Comparison of ENCODE assay signal across 16 cellular contexts in the genomic region with DNA sequence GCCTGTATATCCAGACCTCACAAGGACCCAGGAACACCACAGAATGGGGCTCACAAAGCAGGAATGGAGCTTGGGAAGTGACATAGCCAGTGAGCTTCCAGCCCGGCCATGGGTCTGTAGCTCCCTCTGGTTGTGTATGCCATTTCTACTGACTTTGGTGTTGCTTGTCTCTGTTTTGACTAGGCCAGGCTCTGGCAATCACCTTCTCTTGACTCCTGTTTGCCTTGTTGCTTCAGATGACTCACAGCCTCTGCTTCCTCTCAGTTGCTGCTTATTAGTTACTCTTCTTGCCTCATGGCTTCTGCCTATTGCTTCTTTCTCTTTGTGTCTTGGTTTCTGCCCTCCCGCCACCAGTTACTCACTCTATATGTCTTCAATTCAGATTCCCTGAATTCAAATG. TPM values are rescaled to one million over a fixed set of nuclear protein-coding genes. Genes with fewer than 3 reads are reported as not detected.
DNase-seq lines count a peak whose midpoint lies in the region; ATAC-seq, FAIRE-seq and TF ChIP-seq lines count a peak whose summit lies in the region.
"Had no signal": no experiment of that assay in that cellular context is flagged by ENCODE, and none has a peak within 500 bp of the region (broad histone marks: within the 10 kb centered on the region; RNA-seq: fewer than 3 reads in every experiment).

No MANE protein-coding gene starts in this region.

- H3K27ac Mint-ChIP-seq in activated CD8-positive, alpha-beta T cell treated with anti-CD3 and anti-CD28 coated beads for 36 hours: no peak overlapping the region
- no peak overlapping the region for H3K27ac Mint-ChIP-seq in activated CD8-positive, alpha-beta T cell treated with anti-CD3 and anti-CD28 coated beads, Interleukin-2, amount 10 ng/mL, durations not matched to agents 7 days and 5 days
- H3K27ac Mint-ChIP-seq: memory B cell had no signal

- peak; percentile 5 for DNase-seq in activated CD8-positive, alpha-beta T cell treated with anti-CD3 and anti-CD28 coated beads for 36 hours
- DNase-seq in activated CD8-positive, alpha-beta T cell treated with anti-CD3 and anti-CD28 coated beads, Interleukin-2, amount 10 ng/mL, durations not matched to agents 7 days and 5 days: no peak
- DNase-seq in NCI-H226: peak; percentile 9
- peak; percentile 35 for DNase-seq in epithelial cell of proximal tubule (ENCODE audit: low read depth)
- DNase-seq in renal cortical epithelial cell (ENCODE audit: low read depth): peak; percentile 47
- no peak for DNase-seq in frontal cortex (ENCODE audit: low spot score in 2 of 2)
- no peak for DNase-seq in suprapubic skin (ENCODE audit: low spot score in 2 of 2)
- DNase-seq in posterior cingulate gyrus: no peak
- DNase-seq: activated CD8-positive, alpha-beta memory T cell treated with anti-CD3 and anti-CD28 coated beads for 24 hours; activated naive CD4-positive, alpha-beta T cell treated with Interleukin-2 at 50 U/mL for 16 hours; caudate nucleus; NCI-H1417 treated with DMSO at 0.1 percent for 48 hours; NCI-H510A treated with DMSO at 0.1 percent for 48 hours; T1000 had no signal

- H3K4me3 ChIP-seq in epithelial cell of proximal tubule (ENCODE audit: low read depth, low read length): no peak overlapping the region
- no peak overlapping the region for H3K4me3 ChIP-seq in suprapubic skin

- TF ChIP-seq EP300 in suprapubic skin (IDR thresholded peaks at IDR 0.05): no peak

- WGBS in suprapubic skin: 91% methylated on average over 2 of the region's 2 CpGs

- CTCF ChIA-PET in activated CD8-positive, alpha-beta T cell treated with anti-CD3 and anti-CD28 coated beads for 36 hours (lab: Charles Lee): interaction anchor here (1.9 kb wide), 1 partner anchor 13 kb away, joined by 10 read pairs; no protein-coding TSS in a partner anchor
- CTCF ChIA-PET in activated CD8-positive, alpha-beta T cell treated with anti-CD3 and anti-CD28 coated beads, Interleukin-2, amount 10 ng/mL, durations not matched to agents 7 days and 5 days (lab: Charles Lee): no interaction called here

- H3K9me3 Mint-ChIP-seq in activated CD8-positive, alpha-beta T cell treated with anti-CD3 and anti-CD28 coated beads for 36 hours: no peaks in the 10 kb centered on the region
- H3K9me3 Mint-ChIP-seq in activated CD8-positive, alpha-beta T cell treated with anti-CD3 and anti-CD28 coated beads, Interleukin-2, amount 10 ng/mL, durations not matched to agents 7 days and 5 days (ENCODE audit: insufficient read depth): no peaks in the 10 kb centered on the region
- H3K9me3 Mint-ChIP-seq: memory B cell had no signal

- POLR2A ChIA-PET in activated CD8-positive, alpha-beta T cell treated with anti-CD3 and anti-CD28 coated beads for 36 hours (lab: Charles Lee): no interaction called here
- POLR2A ChIA-PET in activated CD8-positive, alpha-beta T cell treated with anti-CD3 and anti-CD28 coated beads, Interleukin-2, amount 10 ng/mL, durations not matched to agents 7 days and 5 days (lab: Charles Lee): no interaction called here

- H3K4me1 Mint-ChIP-seq in activated CD8-positive, alpha-beta T cell treated with anti-CD3 and anti-CD28 coated beads for 36 hours (ENCODE audit: low read depth): no peaks in the 10 kb centered on the region
- H3K4me1 Mint-ChIP-seq in activated CD8-positive, alpha-beta T cell treated with anti-CD3 and anti-CD28 coated beads, Interleukin-2, amount 10 ng/mL, durations not matched to agents 7 days and 5 days (ENCODE audit: low read depth): no peaks in the 10 kb centered on the region

- intact Hi-C loops in activated CD8-positive, alpha-beta T cell treated with anti-CD3 and anti-CD28 coated beads for 36 hours (cut with micrococcal nuclease): no loop called here
- intact Hi-C loops in posterior cingulate gyrus (cut with DNase I): no loop called here

- no peaks in the 10 kb centered on the region for H3K36me3 ChIP-seq in suprapubic skin

- H3K36me3 Mint-ChIP-seq in activated CD8-positive, alpha-beta T cell treated with anti-CD3 and anti-CD28 coated beads for 36 hours (ENCODE audit: low read depth): no peaks in the 10 kb centered on the region
- no peaks in the 10 kb centered on the region for H3K36me3 Mint-ChIP-seq in activated CD8-positive, alpha-beta T cell treated with anti-CD3 and anti-CD28 coated beads, Interleukin-2, amount 10 ng/mL, durations not matched to agents 7 days and 5 days (ENCODE audit: low read depth)

- no peaks in the 10 kb centered on the region for H3K4me1 ChIP-seq in suprapubic skin

- peaks cover 13% of the 10 kb centered on the region for H3K27me3 ChIP-seq in suprapubic skin

- ATAC-seq in activated CD8-positive, alpha-beta T cell treated with anti-CD3 and anti-CD28 coated beads for 36 hours: no peak
- no peak for ATAC-seq in activated CD8-positive, alpha-beta T cell treated with anti-CD3 and anti-CD28 coated beads, Interleukin-2, amount 10 ng/mL, durations not matched to agents 7 days and 5 days

- H3K27me3 Mint-ChIP-seq in activated CD8-positive, alpha-beta T cell treated with anti-CD3 and anti-CD28 coated beads for 36 hours: peaks cover 29% of the 10 kb centered on the region
- peaks cover 32% of the 10 kb centered on the region for H3K27me3 Mint-ChIP-seq in activated CD8-positive, alpha-beta T cell treated with anti-CD3 and anti-CD28 coated beads, Interleukin-2, amount 10 ng/mL, durations not matched to agents 7 days and 5 days (ENCODE audit: low read depth)

- TF ChIP-seq POLR2A in suprapubic skin (IDR thresholded peaks at IDR 0.05): no peak

- no peak for FAIRE-seq in frontal cortex (lab: Jason Lieb, UNC)

- H3K4me3 Mint-ChIP-seq in activated CD8-positive, alpha-beta T cell treated with anti-CD3 and anti-CD28 coated beads for 36 hours: no peak overlapping the region
- H3K4me3 Mint-ChIP-seq in activated CD8-positive, alpha-beta T cell treated with anti-CD3 and anti-CD28 coated beads, Interleukin-2, amount 10 ng/mL, durations not matched to agents 7 days and 5 days: no peak overlapping the region
- H3K4me3 Mint-ChIP-seq: memory B cell had no signal

- no peak overlapping the region for H3K27ac ChIP-seq in suprapubic skin

- no peak for TF ChIP-seq CTCF in activated CD8-positive, alpha-beta T cell treated with anti-CD3 and anti-CD28 coated beads for 36 hours (IDR thresholded peaks at IDR 0.05)
- TF ChIP-seq CTCF in epithelial cell of proximal tubule (conservative IDR thresholded peaks at IDR 0.05; ENCODE audit: low read depth, low read length) (peak; percentile 32), suprapubic skin (IDR thresholded peaks at IDR 0.05) (no peak)

- H3K9me3 ChIP-seq in suprapubic skin: no peaks in the 10 kb centered on the region

RNA-seq across cellular contexts. Expression of a gene that starts 15.8 kb away (rescaled TPM):
- total RNA-seq in activated CD8-positive, alpha-beta T cell treated with anti-CD3 and anti-CD28 coated beads for 36 hours: 10 to 100 TPM; 11.1 to 12.7 TPM
- total RNA-seq in activated CD8-positive, alpha-beta T cell treated with anti-CD3 and anti-CD28 coated beads, Interleukin-2, amount 10 ng/mL, durations not matched to agents 7 days and 5 days: 10 to 100 TPM; 11.7 to 12.4 TPM
- total RNA-seq in epithelial cell of proximal tubule: 20.3 and 27.5 TPM in 2 replicates
- total RNA-seq in renal cortical epithelial cell: 19.9 and 22.6 TPM in 2 replicates
- total RNA-seq in frontal cortex: 21.6 TPM
- 10 to 100 TPM in 3 of 4 donors, 1 to 10 TPM in 1; 7.9 to 14.3 (median 11.2) TPM for total RNA-seq in suprapubic skin

RNA-seq across cellular contexts. Expression of a gene that starts 41.7 kb away (rescaled TPM):
- 10 to 100 TPM; 28.1 to 32.2 TPM for total RNA-seq in activated CD8-positive, alpha-beta T cell treated with anti-CD3 and anti-CD28 coated beads for 36 hours
- 10 to 100 TPM; 31.9 to 38.3 TPM for total RNA-seq in activated CD8-positive, alpha-beta T cell treated with anti-CD3 and anti-CD28 coated beads, Interleukin-2, amount 10 ng/mL, durations not matched to agents 7 days and 5 days
- total RNA-seq in epithelial cell of proximal tubule (10.6 and 18.2 TPM in 2 replicates), renal cortical epithelial cell (23.1 and 39.5 TPM in 2 replicates), frontal cortex (23.6 TPM), suprapubic skin (10 to 100 TPM; 14.2 to 34.3 (median 21.5) TPM)

RNA-seq across cellular contexts. Expression of a gene that starts 59.5 kb away (rescaled TPM):
- not detected for total RNA-seq in activated CD8-positive, alpha-beta T cell treated with anti-CD3 and anti-CD28 coated beads for 36 hours
- not detected for total RNA-seq in activated CD8-positive, alpha-beta T cell treated with anti-CD3 and anti-CD28 coated beads, Interleukin-2, amount 10 ng/mL, durations not matched to agents 7 days and 5 days
- total RNA-seq in epithelial cell of proximal tubule (not detected in 2 replicates), renal cortical epithelial cell (not detected in 2 replicates), frontal cortex (not detected), suprapubic skin (not detected)
- total RNA-seq: temporal lobe had no signal

Comparison
In these comparisons a context has a peak if more than half of its experiments do, and no peak if none do; other contexts are left out.
1. DNase-seq: peak in activated CD8-positive, alpha-beta T cell treated with anti-CD3 and anti-CD28 coated beads for 36 hours (single experiment), NCI-H226 (single experiment), epithelial cell of proximal tubule (single experiment) and renal cortical epithelial cell (single experiment); none in activated CD8-positive, alpha-beta T cell treated with anti-CD3 and anti-CD28 coated beads, Interleukin-2, amount 10 ng/mL, durations not matched to agents 7 days and 5 days (single experiment), frontal cortex (0 of 2), suprapubic skin (0 of 2) and posterior cingulate gyrus (0 of 10).